Comparison of ENCODE assay signal across 8 cellular contexts in the genomic region with DNA sequence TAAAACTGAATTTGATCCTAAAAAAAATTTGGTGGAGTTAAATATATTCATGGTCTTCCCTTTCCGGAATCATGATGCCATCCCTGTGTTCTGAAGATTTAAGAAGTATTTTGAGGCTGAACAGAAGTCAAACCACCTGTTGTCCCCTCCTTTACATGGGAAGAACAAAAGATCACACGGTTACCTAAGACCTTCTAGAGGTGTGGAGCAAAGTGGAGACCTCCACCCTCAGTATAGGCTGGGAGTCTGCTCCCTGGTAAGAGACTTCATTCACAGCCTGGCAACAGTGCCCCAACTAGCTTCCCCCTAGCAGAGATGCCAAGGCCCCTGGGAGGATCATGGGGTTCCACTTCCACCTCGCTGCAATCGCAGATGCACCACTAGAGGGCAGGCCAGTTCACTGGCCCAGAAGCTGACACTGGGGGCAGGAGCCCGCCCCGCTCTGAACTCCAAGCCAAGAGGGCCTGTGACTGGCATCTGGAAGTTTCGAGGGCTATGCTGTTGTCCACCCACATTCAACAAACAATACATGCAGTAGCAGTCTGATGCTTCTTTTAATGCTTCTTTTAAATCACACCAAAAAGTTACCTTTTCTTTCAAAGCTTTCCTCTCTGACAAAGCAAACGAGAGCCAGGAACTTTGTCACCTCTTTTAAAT. TPM values are rescaled to one million over a fixed set of nuclear protein-coding genes. Genes with fewer than 3 reads are reported as not detected.
A peak's percentile ranks its signal among the peaks of the same experiment; 100 is the strongest.
DNase-seq lines count a peak whose midpoint lies in the region; ATAC-seq and TF ChIP-seq lines count a peak whose summit lies in the region.

No MANE protein-coding gene starts in this region.

- no peak overlapping the region for H4K8ac ChIP-seq in mesendoderm (ENCODE audit: low read depth, low read length)

- CTCF ChIA-PET in activated CD4-positive, alpha-beta memory T cell treated with anti-CD3 and anti-CD28 coated beads for 36 hours (lab: Charles Lee), result interaction anchor here (0.6 to 3.9 kb wide), 66 partner anchors 9 to 916 kb away, joined by 3 to 47 read pairs (median 4); a partner anchor contains a TSS

- no peak overlapping the region for H2BK5ac ChIP-seq in mesendoderm (ENCODE audit: low read length)

- H3K9ac ChIP-seq in mesendoderm (ENCODE audit: low read length), result no peak overlapping the region

- H3K4me2 ChIP-seq in mesendoderm (ENCODE audit: low read length), result no peak overlapping the region

- no CpG with 5 or more reads among the region's 8 CpGs for WGBS in mesendoderm (ENCODE audit: extremely low coverage, insufficient coverage, low lambda C conversion rate)

- H3K27ac ChIP-seq in C4-2B (no peak overlapping the region), mesendoderm (ENCODE audit: low read depth, low read length) (no peak overlapping the region)

- no peaks in the 10 kb centered on the region for H3K36me3 ChIP-seq in mesendoderm (ENCODE audit: control insufficient read depth, insufficient read depth, low read length)

- H3K4me1 Mint-ChIP-seq in activated CD4-positive, alpha-beta memory T cell treated with anti-CD3 and anti-CD28 coated beads for 36 hours (ENCODE audit: low read depth), result peaks cover 16% of the 10 kb centered on the region

- H3K23ac ChIP-seq in mesendoderm (ENCODE audit: low read length), result no peak overlapping the region

- H3K9me3 Mint-ChIP-seq in activated CD4-positive, alpha-beta memory T cell treated with anti-CD3 and anti-CD28 coated beads for 36 hours, result no peaks in the 10 kb centered on the region

- DNase-seq in NCI-H526 (lab: John Stamatoyannopoulos, UW), result peak; percentile 4 to 71
- peak; percentile 85 for DNase-seq in activated CD4-positive, alpha-beta memory T cell treated with anti-CD3 and anti-CD28 coated beads for 36 hours
- peak; percentile 64 for DNase-seq in effector CD4-positive, alpha-beta T cell
- DNase-seq in mesendoderm, result peak; percentile 80
- DNase-seq in stimulated activated CD8-positive, alpha-beta memory T cell treated with anti-CD3 and anti-CD28 coated beads, Interleukin-4, amount 100 ng/mL, for 1 hour (ENCODE audit: low read depth in 2 of 2, low spot score in 1 of 2), result peak; percentile 52 to 70

- H3K36me3 Mint-ChIP-seq in activated CD4-positive, alpha-beta memory T cell treated with anti-CD3 and anti-CD28 coated beads for 36 hours, result no peaks in the 10 kb centered on the region

- H3K79me2 ChIP-seq in mesendoderm (ENCODE audit: control insufficient read depth, insufficient read depth, low read length), result no peaks in the 10 kb centered on the region

- intact Hi-C loops in activated CD4-positive, alpha-beta memory T cell treated with anti-CD3 and anti-CD28 coated beads for 36 hours (cut with micrococcal nuclease), result loop anchor here (1.0 kb wide), 2 partner anchors 40 to 238 kb away; a partner anchor contains a TSS

- no peaks in the 10 kb centered on the region for H3K27me3 ChIP-seq in mesendoderm (ENCODE audit: insufficient read depth, low read length, poor library complexity)

- no peaks in the 10 kb centered on the region for H3K4me1 ChIP-seq in mesendoderm (ENCODE audit: control insufficient read depth, low read depth, low read length)

- H2AK5ac ChIP-seq in mesendoderm (ENCODE audit: low read length), result no peak overlapping the region

- H3K27ac Mint-ChIP-seq in activated CD4-positive, alpha-beta memory T cell treated with anti-CD3 and anti-CD28 coated beads for 36 hours, result no peak overlapping the region

- H3K56ac ChIP-seq in mesendoderm (ENCODE audit: low read length), result no peak overlapping the region

- ATAC-seq in GM19043 (IDR thresholded peaks at IDR 0.05; ENCODE audit: low read depth, unreplicated experiment) (peak; percentile 68), HG03196 (IDR thresholded peaks at IDR 0.05; ENCODE audit: unreplicated experiment) (peak; percentile 75)

- no peak overlapping the region for H4K5ac ChIP-seq in mesendoderm (ENCODE audit: low read length)

- H3K4me3 Mint-ChIP-seq in activated CD4-positive, alpha-beta memory T cell treated with anti-CD3 and anti-CD28 coated beads for 36 hours, result no peak overlapping the region

- no peak overlapping the region for H3K18ac ChIP-seq in mesendoderm (ENCODE audit: low read length)

- no peaks in the 10 kb centered on the region for H3K27me3 Mint-ChIP-seq in activated CD4-positive, alpha-beta memory T cell treated with anti-CD3 and anti-CD28 coated beads for 36 hours

- no peak overlapping the region for H3K4me3 ChIP-seq in mesendoderm (ENCODE audit: low read length)

- POLR2A ChIA-PET in activated CD4-positive, alpha-beta memory T cell treated with anti-CD3 and anti-CD28 coated beads for 36 hours (lab: Charles Lee), result interaction anchor here (1.1 to 1.6 kb wide), 3 partner anchors 19 to 266 kb away, joined by 3 read pairs; a partner anchor contains a TSS

- no peak overlapping the region for H2BK120ac ChIP-seq in mesendoderm (ENCODE audit: low read depth, low read length)

- no peak overlapping the region for H2BK15ac ChIP-seq in mesendoderm (replicated peaks; ENCODE audit: low read depth)

- TF ChIP-seq CTCF in C4-2B (conservative IDR thresholded peaks at IDR 0.05), result peak; percentile 70

- no peaks in the 10 kb centered on the region for H3K79me1 ChIP-seq in mesendoderm (ENCODE audit: low read length)

- H3K4ac ChIP-seq in mesendoderm (ENCODE audit: low read depth, low read length), result no peak overlapping the region

RNA-seq across cellular contexts. Expression of a gene that starts 19.5 kb away (rescaled TPM):
- total RNA-seq in activated CD4-positive, alpha-beta memory T cell treated with anti-CD3 and anti-CD28 coated beads for 36 hours, result 10 to 100 TPM; 23.8 to 24.9 TPM
- 34.6 TPM for polyA plus RNA-seq in mesendoderm (2013, experiment 1 of 2)
- polyA plus RNA-seq in mesendoderm (2013, experiment 2 of 2), result 35.3 TPM

RNA-seq across cellular contexts. Expression of a gene that starts 40.1 kb away (rescaled TPM):
- 10 to 100 TPM; 15.8 to 16.4 TPM for total RNA-seq in activated CD4-positive, alpha-beta memory T cell treated with anti-CD3 and anti-CD28 coated beads for 36 hours
- 3.5 TPM for polyA plus RNA-seq in mesendoderm (2013, experiment 1 of 2)
- polyA plus RNA-seq in mesendoderm (2013, experiment 2 of 2), result 3.8 TPM

RNA-seq across cellular contexts. Expression of a gene that starts 56.9 kb away (rescaled TPM):
- total RNA-seq in activated CD4-positive, alpha-beta memory T cell treated with anti-CD3 and anti-CD28 coated beads for 36 hours, result under 1 TPM; 0.50 to 0.51 TPM
- 0.04 TPM for polyA plus RNA-seq in mesendoderm (2013, experiment 1 of 2)
- 0.03 TPM for polyA plus RNA-seq in mesendoderm (2013, experiment 2 of 2)
